In genomic region chr19:54653181-54653809, GRCh38 we compare ENCODE assay signal across 9 cellular contexts. TPM values are rescaled to one million over a fixed set of nuclear protein-coding genes. Genes with fewer than 3 reads are reported as not detected.
DNase-seq lines count a peak whose midpoint lies in the region; ATAC-seq and TF ChIP-seq lines count a peak whose summit lies in the region.
"Had no signal": no experiment of that assay in that cellular context is flagged by ENCODE, and none has a peak within 500 bp of the region (broad histone marks: within the 10 kb centered on the region; RNA-seq: fewer than 3 reads in every experiment).

No MANE protein-coding gene starts in this region.

- ATAC-seq in HG02870 (IDR thresholded peaks at IDR 0.05; ENCODE audit: unreplicated experiment), result no peak
- no peak for ATAC-seq in HG03439 (IDR thresholded peaks at IDR 0.05; ENCODE audit: unreplicated experiment)

- no peaks in the 10 kb centered on the region for H3F3A ChIP-seq in GM23248 (ENCODE audit: insufficient read depth)

- TF ChIP-seq CTCF in Peyer's patch (IDR thresholded peaks at IDR 0.05) (peak in 5 of 6 experiments; percentile 41 to 56 (median 45)), fibroblast of villous mesenchyme (IDR thresholded peaks at IDR 0.05; ENCODE audit: insufficient read depth, low read depth, low read length) (peak; percentile 36)

- H3K79me2 ChIP-seq in GM23248 (ENCODE audit: insufficient read depth), result no peaks in the 10 kb centered on the region

- H3K36me3 ChIP-seq in GM23248 (ENCODE audit: low read depth) (no peaks in the 10 kb centered on the region), Peyer's patch (no peaks in the 10 kb centered on the region)

- H3K4me3 ChIP-seq in GM23248, result no peak overlapping the region
- no peak overlapping the region for H3K4me3 ChIP-seq in Peyer's patch
- no peak overlapping the region for H3K4me3 ChIP-seq in fibroblast of villous mesenchyme (ENCODE audit: low read depth, low read length)

- DNase-seq in Ammon's horn (ENCODE audit: low spot score) (peak; percentile 21), GM23248 (peak; percentile 40), Peyer's patch (no peak), fibroblast of villous mesenchyme (ENCODE audit: low read depth) (peak; percentile 16), epidermal melanocyte (ENCODE audit: insufficient read length, low spot score) (no peak), iPS-NIHi7 (ENCODE audit: extremely low spot score) (no peak)

- 9 to 15% methylated on average over 6 of the region's 6 CpGs for WGBS in GM23248 (ENCODE audit: low coverage in 1 of 2, low lambda C conversion rate in 2 of 2, missing lambda C conversion rate in 2 of 2), 2 experiments

- no peak for TF ChIP-seq POLR2A in Peyer's patch (IDR thresholded peaks at IDR 0.05)

- H3K27me3 ChIP-seq in GM23248 (replicated peaks; ENCODE audit: insufficient read depth) (no peaks in the 10 kb centered on the region), Peyer's patch (no peaks in the 10 kb centered on the region)

- H3K4me2 ChIP-seq in GM23248 (ENCODE audit: unreplicated experiment), result no peak overlapping the region

- no peaks in the 10 kb centered on the region for H3K4me1 ChIP-seq in GM23248 (ENCODE audit: insufficient read depth)
- no peaks in the 10 kb centered on the region for H3K4me1 ChIP-seq in Peyer's patch

- H3K9me2 ChIP-seq in GM23248 (ENCODE audit: insufficient read depth), result no peaks in the 10 kb centered on the region

- in situ Hi-C loops in GM23248 (cut with MboI), result no loop called here

- H4K20me1 ChIP-seq in GM23248 (ENCODE audit: insufficient read depth), result no peaks in the 10 kb centered on the region

- H2AFZ ChIP-seq in GM23248, result no peak overlapping the region

- no peaks in the 10 kb centered on the region for H3K9me3 ChIP-seq in GM23248 (ENCODE audit: low read depth)
- H3K9me3 ChIP-seq in Peyer's patch, result no peaks in the 10 kb centered on the region

- H3K27ac ChIP-seq in GM23248 (no peak overlapping the region), Peyer's patch (no peak overlapping the region)

- no peak overlapping the region for H3K9ac ChIP-seq in GM23248

RNA-seq across cellular contexts. Expression of gene LILRB4, which starts 9.5 kb away (rescaled TPM):
- not detected in 2 replicates for total RNA-seq in GM23248 (2014; rRNA removed; shearing (Covaris generic))
- not detected in 2 replicates for polyA plus RNA-seq in GM23248 (2016; fragmentation: Nextera tagmentation; extraction: Ambion mirVana)
- total RNA-seq in Peyer's patch (1 to 10 TPM in 2 of 4 donors, under 1 TPM in 1, not detected in 1; 0.53 to 2.8 (median 2.6) TPM), fibroblast of villous mesenchyme (not detected in 2 replicates)

RNA-seq across cellular contexts. Expression of gene LILRB1, which starts 23.0 kb away (rescaled TPM):
- not detected in 2 replicates for total RNA-seq in GM23248 (2014; rRNA removed; shearing (Covaris generic))
- polyA plus RNA-seq in GM23248 (2016; fragmentation: Nextera tagmentation; extraction: Ambion mirVana), result 0.06 TPM in 1 of 2 replicates, not detected in the other
- total RNA-seq in Peyer's patch, result 10 to 100 TPM in 1 of 4 donors, 1 to 10 TPM in 3; 1.3 to 30.5 (median 3.5) TPM
- total RNA-seq in fibroblast of villous mesenchyme, result not detected in 2 replicates
- total RNA-seq: frontal cortex had no signal

RNA-seq across cellular contexts. Expression of gene LILRA1, which starts 59.9 kb away (rescaled TPM):
- total RNA-seq in GM23248 (2014; rRNA removed; shearing (Covaris generic)), result not detected in 2 replicates
- polyA plus RNA-seq in GM23248 (2016; fragmentation: Nextera tagmentation; extraction: Ambion mirVana), result not detected in 2 replicates
- not detected for total RNA-seq in Peyer's patch
- not detected in 2 replicates for total RNA-seq in fibroblast of villous mesenchyme
- total RNA-seq: frontal cortex had no signal

Comparison
In these comparisons a context has a peak if more than half of its experiments do, and no peak if none do; other contexts are left out.
1. DNase-seq: peak in Ammon's horn (single experiment), GM23248 (single experiment) and fibroblast of villous mesenchyme (single experiment); none in Peyer's patch (0 of 3), epidermal melanocyte (single experiment) and iPS-NIHi7 (single experiment).